In the genomic region with DNA sequence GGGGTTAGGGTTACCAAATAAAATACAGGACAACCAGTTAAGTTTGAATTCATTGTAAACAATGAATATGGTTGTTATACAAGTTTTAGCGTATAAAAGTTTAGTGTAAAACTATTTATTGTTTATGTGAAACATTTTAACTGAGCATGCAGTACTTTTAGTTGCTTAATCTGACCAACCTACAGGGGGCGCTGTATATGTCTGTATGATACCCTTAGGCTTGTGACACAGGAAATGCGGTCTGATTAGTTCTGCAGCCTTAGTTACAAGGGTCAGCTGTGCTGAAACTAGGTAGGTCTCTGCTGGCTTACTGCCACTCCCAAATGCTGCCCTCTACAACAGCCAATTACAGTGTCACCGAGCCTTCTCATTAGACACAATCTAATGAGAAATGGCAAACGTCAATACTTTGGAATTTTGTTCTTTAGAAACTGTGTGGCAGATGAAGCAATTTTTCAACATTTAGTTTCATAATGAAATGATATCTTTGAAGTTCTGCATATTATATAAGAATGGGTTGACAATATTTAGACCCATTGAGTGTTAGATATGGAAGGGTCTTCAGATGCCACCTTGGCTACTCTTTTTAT, we compare ENCODE assay signal across 7 cellular contexts.
DNase-seq lines count a peak whose midpoint lies in the region; ATAC-seq and TF ChIP-seq lines count a peak whose summit lies in the region.

No MANE protein-coding gene starts in this region.

- H3K9me3 ChIP-seq in iPS DF 6.9 (ENCODE audit: control insufficient read depth, insufficient read depth, low read length): no peaks in the 10 kb centered on the region

- peak; percentile 59 for TF ChIP-seq CTCF in GM12865 (IDR thresholded peaks at IDR 0.05; ENCODE audit: insufficient read depth, low read depth, low read length, missing control alignments)

- peaks cover 1% of the 10 kb centered on the region; the same call in 1 of the 2 replicates for H3K4me1 ChIP-seq in iPS DF 6.9 (ENCODE audit: control insufficient read depth, insufficient read depth, low read length)

- peak; percentile 97 for ATAC-seq in GM19452 (IDR thresholded peaks at IDR 0.05; ENCODE audit: unreplicated experiment)
- peak; percentile 94 for ATAC-seq in HG03280 (IDR thresholded peaks at IDR 0.05; ENCODE audit: unreplicated experiment)

- DNase-seq in GM12865 (ENCODE audit: low read depth) (peak; percentile 83), RKO (ENCODE audit: low spot score) (peak; percentile 50), iPS DF 6.9 (ENCODE audit: low read depth, low spot score) (peak; percentile 83), GF-D8 (lab: John Stamatoyannopoulos, UW) (no peak), T1000 (lab: John Stamatoyannopoulos, UW) (no peak)

- H3K4me3 ChIP-seq in GM12865 (ENCODE audit: low read depth, low read length) (no peak overlapping the region), iPS DF 6.9 (ENCODE audit: low read length) (no peak overlapping the region)

- no peak overlapping the region for H3K27ac ChIP-seq in iPS DF 6.9 (ENCODE audit: low read length)

- H3K27me3 ChIP-seq in iPS DF 6.9 (ENCODE audit: control insufficient read depth, insufficient read depth, low read length): no peaks in the 10 kb centered on the region

- no peaks in the 10 kb centered on the region for H3K36me3 ChIP-seq in iPS DF 6.9 (ENCODE audit: control insufficient read depth, insufficient read depth, low read length)

- WGBS in iPS DF 6.9 (ENCODE audit: insufficient coverage, insufficient read length): no CpG with 5 or more reads among the region's 5 CpGs

Comparison
In these comparisons a context has a peak if more than half of its experiments do, and no peak if none do; other contexts are left out.
1. DNase-seq: peak in GM12865 (single experiment), RKO (single experiment) and iPS DF 6.9 (single experiment); none in GF-D8 (single experiment) and T1000 (single experiment).